In genomic region chr12:120317258-120318105, GRCh38 we compare ENCODE assay signal across 1 cellular context.
A peak's percentile ranks its signal among the peaks of the same experiment; 100 is the strongest.
TF ChIP-seq lines count a peak whose summit lies in the region.

No MANE protein-coding gene starts in this region.

TF ChIP-seq in K562, 482 proteins besides CTCF, POLR2A, EP300 and RAD21 (continues in another document):
- no peak for TF ChIP-seq RBM15 (IDR thresholded peaks at IDR 0.05; ENCODE audit: insufficient read depth, low read length)
- peak; percentile 68; the same call in 1 of the 2 replicates for TF ChIP-seq RB1 (IDR thresholded peaks at IDR 0.05; ENCODE audit: low read depth)
- peak; percentile 22 for TF ChIP-seq ARID1B (IDR thresholded peaks at IDR 0.05)
- no peak for TF ChIP-seq ZBTB34 (CRISPR knock-in tag; IDR thresholded peaks at IDR 0.05)
- no peak for TF ChIP-seq SOX6 (IDR thresholded peaks at IDR 0.05)
- TF ChIP-seq CTBP1 (IDR thresholded peaks at IDR 0.05; ENCODE audit: borderline replicate concordance): peak; percentile 67; the same call in 1 of the 2 replicates
- no peak for TF ChIP-seq THRAP3 (IDR thresholded peaks at IDR 0.05; ENCODE audit: borderline replicate concordance)
- no peak for TF ChIP-seq SMC3 (conservative IDR thresholded peaks at IDR 0.05; ENCODE audit: insufficient read depth, low read depth, low read length)
- peak; percentile 82 for TF ChIP-seq ZNF395 (CRISPR knock-in tag; IDR thresholded peaks at IDR 0.05)
- TF ChIP-seq SMAD2 (IDR thresholded peaks at IDR 0.05; ENCODE audit: low read depth, low read length): no peak
- TF ChIP-seq PRMT5 (CRISPR knock-in tag; IDR thresholded peaks at IDR 0.05): no peak
- TF ChIP-seq ZNF592 (IDR thresholded peaks at IDR 0.05): no peak; the same call in 1 of the 2 replicates
- no peak for TF ChIP-seq ZNF174 (CRISPR knock-in tag; IDR thresholded peaks at IDR 0.05)
- no peak for TF ChIP-seq ZNF217 (CRISPR knock-in tag; IDR thresholded peaks at IDR 0.05)
- TF ChIP-seq ZNF511 (CRISPR knock-in tag; IDR thresholded peaks at IDR 0.05): peak; percentile 79
- TF ChIP-seq CEBPG (CRISPR knock-in tag; IDR thresholded peaks at IDR 0.05): peak; percentile 47; the same call in 1 of the 2 replicates
- TF ChIP-seq CEBPG (tag; conservative IDR thresholded peaks at IDR 0.05 in 1 of 2, IDR thresholded peaks at IDR 0.05 in 1 of 2): peak; percentile 87 to 92
- no peak for TF ChIP-seq SIX5 (IDR thresholded peaks at IDR 0.05; ENCODE audit: borderline replicate concordance in 1 of 2, insufficient read depth in 1 of 2, low read depth in 1 of 2, low read length in 2 of 2)
- TF ChIP-seq ERF (CRISPR knock-in tag; IDR thresholded peaks at IDR 0.05): no peak
- TF ChIP-seq PRDM10 (IDR thresholded peaks at IDR 0.05; ENCODE audit: partially characterized antibody): peak; percentile 59
- TF ChIP-seq SLC30A9 (CRISPR knock-in tag; IDR thresholded peaks at IDR 0.05): no peak
- TF ChIP-seq ZNF184 (CRISPR knock-in tag; IDR thresholded peaks at IDR 0.05): no peak
- TF ChIP-seq ZKSCAN8 (CRISPR knock-in tag; IDR thresholded peaks at IDR 0.05): no peak
- TF ChIP-seq ZC3H8 (IDR thresholded peaks at IDR 0.05): no peak
- TF ChIP-seq SRSF7 (optimal IDR thresholded peaks at IDR 0.05; ENCODE audit: low read depth, low read length): no peak
- no peak for TF ChIP-seq E4F1 (CRISPR knock-in tag; IDR thresholded peaks at IDR 0.05; ENCODE audit: borderline replicate concordance)
- peak; percentile 61 for TF ChIP-seq KAT2B (IDR thresholded peaks at IDR 0.05; ENCODE audit: low read depth, low read length)
- TF ChIP-seq TFAM (CRISPR knock-in tag; conservative IDR thresholded peaks at IDR 0.05): no peak
- TF ChIP-seq ZNF699 (CRISPR knock-in tag; IDR thresholded peaks at IDR 0.05; ENCODE audit: insufficient replicate concordance): no peak
- TF ChIP-seq CBX2 (IDR thresholded peaks at IDR 0.05; ENCODE audit: insufficient read depth, low read length, poor library complexity, severe bottlenecking): no peak
- no peak for TF ChIP-seq PPARD (CRISPR knock-in tag; IDR thresholded peaks at IDR 0.05)
- peak; percentile 54 for TF ChIP-seq SMARCA4 (IDR thresholded peaks at IDR 0.05)
- TF ChIP-seq ZNF830 (CRISPR knock-in tag; IDR thresholded peaks at IDR 0.05): no peak
- no peak for TF ChIP-seq ELK1 (CRISPR knock-in tag; IDR thresholded peaks at IDR 0.05)
- no peak for TF ChIP-seq NCOA4 (IDR thresholded peaks at IDR 0.05; ENCODE audit: partially characterized antibody)
- peak; percentile 45 for TF ChIP-seq ASH1L (IDR thresholded peaks at IDR 0.05; ENCODE audit: borderline replicate concordance, low read depth, partially characterized antibody)
- no peak for TF ChIP-seq ZNF41 (CRISPR knock-in tag; conservative IDR thresholded peaks at IDR 0.05)
- no peak for TF ChIP-seq PCBP1 (IDR thresholded peaks at IDR 0.05; ENCODE audit: low read depth, low read length, poor library complexity, severe bottlenecking)
- peak; percentile 49; the same call in 1 of the 2 replicates for TF ChIP-seq DIDO1 (tag; IDR thresholded peaks at IDR 0.05; ENCODE audit: low read depth)
- no peak for TF ChIP-seq RHOXF2B (CRISPR knock-in tag; conservative IDR thresholded peaks at IDR 0.05)
- TF ChIP-seq NELFE (IDR thresholded peaks at IDR 0.05; ENCODE audit: insufficient read depth, insufficient read length): no peak
- TF ChIP-seq POLR2G (IDR thresholded peaks at IDR 0.05; ENCODE audit: low read depth, low read length): peak; percentile 95
- no peak for TF ChIP-seq PTTG1 (tag; IDR thresholded peaks at IDR 0.05; ENCODE audit: low read depth)
- no peak for TF ChIP-seq GTF2B (IDR thresholded peaks at IDR 0.05; ENCODE audit: extremely low read depth, insufficient read length)
- no peak for TF ChIP-seq ZFP1 (CRISPR knock-in tag; IDR thresholded peaks at IDR 0.05)
- TF ChIP-seq ZNF445 (CRISPR knock-in tag; IDR thresholded peaks at IDR 0.05; ENCODE audit: low read depth): no peak
- TF ChIP-seq MLLT1 (IDR thresholded peaks at IDR 0.05): peak; percentile 21 to 64; a peak in 2 of 4 replicates
- TF ChIP-seq ZNF12 (CRISPR knock-in tag; IDR thresholded peaks at IDR 0.05): no peak
- TF ChIP-seq ZBTB2 (IDR thresholded peaks at IDR 0.05): peak; percentile 95
